In the genomic region with DNA sequence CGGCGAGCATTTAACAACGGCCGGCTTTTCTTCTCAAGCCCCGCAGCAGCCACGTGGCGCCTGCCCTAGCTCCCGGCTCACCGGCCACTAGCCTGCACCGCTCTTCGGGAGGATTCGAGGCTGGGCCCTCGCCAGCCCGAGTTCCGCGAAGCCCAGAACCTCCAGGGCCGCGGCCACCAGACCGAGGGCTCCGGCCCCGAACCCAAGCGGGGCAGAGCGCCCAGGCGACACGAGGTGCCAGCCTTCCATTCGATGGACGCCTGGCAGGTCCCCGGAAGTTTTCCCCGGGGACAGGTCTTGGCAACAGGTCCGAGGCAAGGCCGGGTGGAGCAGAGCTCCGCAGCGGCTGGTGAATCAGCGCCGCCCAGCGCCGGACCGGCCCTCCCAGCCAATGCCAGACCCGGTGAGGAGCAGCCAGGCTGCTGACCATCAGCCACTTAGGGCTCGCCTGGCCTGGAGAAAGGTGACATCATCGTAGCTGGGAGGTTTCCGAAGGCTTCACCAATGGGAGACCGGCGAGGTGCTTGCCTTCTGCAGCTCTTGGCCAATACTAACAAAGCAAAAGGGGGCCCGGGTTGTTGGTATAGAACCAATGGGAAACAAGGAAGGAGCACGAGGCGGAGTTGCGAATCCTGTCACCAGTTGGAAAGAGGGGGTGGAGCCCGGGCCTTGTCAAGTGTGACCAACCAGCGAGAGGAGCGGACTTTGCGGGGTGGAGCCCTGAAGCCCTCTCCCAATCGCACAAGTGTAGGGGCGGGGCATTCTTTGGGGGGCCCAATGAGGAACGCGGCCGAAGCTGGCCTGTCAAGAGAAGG, we compare ENCODE assay signal across 8 cellular contexts. TPM values are rescaled to one million over a fixed set of nuclear protein-coding genes. Genes with fewer than 3 reads are reported as not detected.
A peak's percentile ranks its signal among the peaks of the same experiment; 100 is the strongest.
DNase-seq lines count a peak whose midpoint lies in the region; ATAC-seq and TF ChIP-seq lines count a peak whose summit lies in the region.

No MANE protein-coding gene starts in this region.

- no peaks in the 10 kb centered on the region for H3K9me3 ChIP-seq in heart right ventricle
- no peaks in the 10 kb centered on the region for H3K9me3 ChIP-seq in upper lobe of right lung

- intact Hi-C loops in heart right ventricle (cut with DNase I): loop anchor here (1.0 to 10.0 kb wide), 13 partner anchors 20 to 388 kb away; a partner anchor contains a TSS
- intact Hi-C loops in posterior cingulate gyrus (cut with DNase I): loop anchor here (1.0 to 5.0 kb wide), 4 partner anchors 156 to 388 kb away; a partner anchor contains a TSS
- intact Hi-C loops in upper lobe of right lung (cut with DNase I): loop anchor here (5.0 to 10.0 kb wide), 2 partner anchors 233 to 390 kb away; a partner anchor contains a TSS

- peaks cover 0 to 57% (median 0%) of the 10 kb centered on the region in 9 donors for H3K36me3 ChIP-seq in heart right ventricle
- H3K36me3 ChIP-seq in upper lobe of right lung: peaks cover 25% of the 10 kb centered on the region

- DNase-seq in NCI-H1436 (lab: John Stamatoyannopoulos, UW) (peak; percentile 100), T follicular helper cell (ENCODE audit: low read depth) (peak; percentile 99), amniotic epithelial cell (ENCODE audit: low read depth) (peak; percentile 100), heart right ventricle (peak; percentile 99 to 100), posterior cingulate gyrus (peak; percentile 98 to 100 (median 100)), upper lobe of right lung (peak; percentile 100)

- H3K27ac ChIP-seq in heart right ventricle (peak overlapping the region; percentile 80 to 97 (median 96)), upper lobe of right lung (peak overlapping the region; percentile 91)

- TF ChIP-seq CTCF in GM12875 (IDR thresholded peaks at IDR 0.05; ENCODE audit: borderline replicate concordance, insufficient read depth, low read depth, low read length): 0 out of 2 replicates have a peak, but pooled peaks have one; percentile 5
- TF ChIP-seq CTCF in heart right ventricle (IDR thresholded peaks at IDR 0.05): peak in 5 of 9 donors; percentile 29 to 53 (median 36)
- TF ChIP-seq CTCF in upper lobe of right lung (IDR thresholded peaks at IDR 0.05): peak; percentile 29

- H3K27me3 ChIP-seq in heart right ventricle (no peaks in the 10 kb centered on the region), upper lobe of right lung (no peaks in the 10 kb centered on the region)

- H3K4me1 ChIP-seq in heart right ventricle (peaks cover 0 to 59% (median 34%) of the 10 kb centered on the region in 9 donors), upper lobe of right lung (peaks cover 4% of the 10 kb centered on the region)

- peak overlapping the region; percentile 89 for H3K4me3 ChIP-seq in GM12875 (ENCODE audit: low read depth, low read length)
- peak overlapping the region; percentile 49 to 95 (median 87) for H3K4me3 ChIP-seq in heart right ventricle
- peak overlapping the region; percentile 79 for H3K4me3 ChIP-seq in upper lobe of right lung

- 0 to 1% methylated on average over 57 of the region's 57 CpGs for WGBS in heart right ventricle, 2 donors

- ATAC-seq in HG02798 (IDR thresholded peaks at IDR 0.05; ENCODE audit: poor library complexity, unreplicated experiment): peak; percentile 91
- peak; percentile 94 to 98 (median 96) for ATAC-seq in heart right ventricle
- ATAC-seq in upper lobe of right lung: peak; percentile 95

RNA-seq across cellular contexts. Expression of a gene that starts 0.5 kb away (rescaled TPM):
- total RNA-seq in heart right ventricle: 10 to 100 TPM in 2 of 10 donors, 1 to 10 TPM in 8; 4.4 to 11.6 (median 6.6) TPM
- polyA plus RNA-seq in heart right ventricle: 1 to 10 TPM; 2.0 to 2.3 TPM
- total RNA-seq in upper lobe of right lung: 21.3 TPM

RNA-seq across cellular contexts. Expression of a gene that starts 20.7 kb away (rescaled TPM):
- total RNA-seq in heart right ventricle (10 to 100 TPM; 47.0 to 68.4 (median 53.7) TPM), upper lobe of right lung (41.0 TPM)
- polyA plus RNA-seq in heart right ventricle: 10 to 100 TPM; 34.5 to 56.7 TPM

RNA-seq across cellular contexts. Expression of a gene that starts 47.0 kb away (rescaled TPM):
- 1 to 10 TPM in 4 of 10 donors, under 1 TPM in 6; 0.36 to 1.3 (median 0.77) TPM for total RNA-seq in heart right ventricle
- polyA plus RNA-seq in heart right ventricle: 1 to 10 TPM; 1.0 to 1.5 TPM
- 2.1 TPM for total RNA-seq in upper lobe of right lung

Comparison
In these comparisons a context has a peak if more than half of its experiments do, and no peak if none do; other contexts are left out.
1. Peak in every context shown above with its lines: DNase-seq, ATAC-seq, H3K4me3 ChIP-seq and H3K27ac ChIP-seq.